Comparison of ENCODE assay signal across 13 cellular contexts in genomic region chr1:183277821-183278735, GRCh38.
DNase-seq lines count a peak whose midpoint lies in the region; ATAC-seq, FAIRE-seq and TF ChIP-seq lines count a peak whose summit lies in the region.
"Had no signal": no experiment of that assay in that cellular context is flagged by ENCODE, and none has a peak within 500 bp of the region (broad histone marks: within the 10 kb centered on the region; RNA-seq: fewer than 3 reads in every experiment).

No MANE protein-coding gene starts in this region.

- H3K36me3 Mint-ChIP-seq in mesothelial cell of epicardium, result no peaks in the 10 kb centered on the region
- H3K36me3 Mint-ChIP-seq: natural killer cell had no signal

- DNase-seq in A673 (ENCODE audit: low spot score) (peak; percentile 40), HT1080 (ENCODE audit: low read depth) (peak; percentile 72), bronchial epithelial cell (ENCODE audit: low read depth) (peak; percentile 91), mesothelial cell of epicardium (ENCODE audit: low spot score in 2 of 2, unreplicated experiment in 2 of 2) (no peak), NOMO-1 treated with dmso at 0.1 percent for 144 hours (lab: John Stamatoyannopoulos, UW; ENCODE audit: unreplicated experiment) (no peak), NCI-H2029 (lab: John Stamatoyannopoulos, UW) (no peak)
- DNase-seq: activated CD4-positive, alpha-beta T cell treated with anti-CD3 and anti-CD28 coated beads, Interleukin-2, amount 10 ng/mL, durations not matched to agents 7 days and 5 days; BE2C; natural killer cell; NCI-H748 treated with DMSO at 0.1 percent for 48 hours; stimulated activated CD4-positive, alpha-beta T cell treated with anti-CD3 and anti-CD28 coated beads, Interleukin-4, amount 100 ng/mL, for 24 hours had no signal

- no peaks in the 10 kb centered on the region for H3K27me3 ChIP-seq in A673 (replicated peaks; ENCODE audit: insufficient read depth, low read depth, low read length, poor library complexity)
- H3K27me3 ChIP-seq in bronchial epithelial cell (ENCODE audit: control insufficient read depth, insufficient read depth, low read length), result no peaks in the 10 kb centered on the region
- H3K27me3 ChIP-seq: BE2C had no signal

- H3K4me1 Mint-ChIP-seq in mesothelial cell of epicardium, result peaks cover 36% of the 10 kb centered on the region
- H3K4me1 Mint-ChIP-seq: natural killer cell had no signal

- FAIRE-seq in bronchial epithelial cell (lab: Jason Lieb, UNC), result no peak

- intact Hi-C loops in A673 (cut with micrococcal nuclease; ENCODE audit: unreplicated experiment), result no loop called here

- H3K9me3 Mint-ChIP-seq in mesothelial cell of epicardium, result no peaks in the 10 kb centered on the region
- H3K9me3 Mint-ChIP-seq: activated CD4-positive, alpha-beta T cell treated with anti-CD3 and anti-CD28 coated beads, Interleukin-2, amount 10 ng/mL, durations not matched to agents 7 days and 5 days; natural killer cell had no signal

- no peak for ATAC-seq in HG03439 (IDR thresholded peaks at IDR 0.05; ENCODE audit: unreplicated experiment)
- ATAC-seq in HG02763 (IDR thresholded peaks at IDR 0.05; ENCODE audit: unreplicated experiment), result no peak
- ATAC-seq: natural killer cell had no signal

- H3K36me3 ChIP-seq in A673 (ENCODE audit: insufficient read depth, low read length, poor library complexity, severe bottlenecking), result no peaks in the 10 kb centered on the region
- no peaks in the 10 kb centered on the region for H3K36me3 ChIP-seq in bronchial epithelial cell (ENCODE audit: control insufficient read depth, insufficient read depth, low read length)
- H3K36me3 ChIP-seq: BE2C had no signal

- no peak overlapping the region for H3K4me3 Mint-ChIP-seq in mesothelial cell of epicardium
- H3K4me3 Mint-ChIP-seq: activated CD4-positive, alpha-beta T cell treated with anti-CD3 and anti-CD28 coated beads, Interleukin-2, amount 10 ng/mL, durations not matched to agents 7 days and 5 days; natural killer cell had no signal

- TF ChIP-seq CTCF in A673 (conservative IDR thresholded peaks at IDR 0.05; ENCODE audit: low read depth, low read length) (no peak), bronchial epithelial cell (IDR thresholded peaks at IDR 0.05; ENCODE audit: insufficient read depth, low read length, severe bottlenecking) (no peak), mesothelial cell of epicardium (IDR thresholded peaks at IDR 0.05; ENCODE audit: unreplicated experiment) (no peak)

- H3K4me3 ChIP-seq in A673 (ENCODE audit: low read depth, low read length, poor library complexity, severe bottlenecking), result no peak overlapping the region
- no peak overlapping the region for H3K4me3 ChIP-seq in bronchial epithelial cell (ENCODE audit: low read depth, low read length)

- peaks cover 22% of the 10 kb centered on the region for H3K4me1 ChIP-seq in A673 (ENCODE audit: insufficient read depth, low read length, poor library complexity, severe bottlenecking)

- H3K27me3 Mint-ChIP-seq in mesothelial cell of epicardium (ENCODE audit: low read depth), result no peaks in the 10 kb centered on the region
- H3K27me3 Mint-ChIP-seq: activated CD4-positive, alpha-beta T cell treated with anti-CD3 and anti-CD28 coated beads, Interleukin-2, amount 10 ng/mL, durations not matched to agents 7 days and 5 days had no signal

- CTCF ChIA-PET in A673 (lab: Charles Lee), result interaction anchor here (2.1 kb wide), 1 partner anchor 43 kb away, joined by 8 read pairs; no protein-coding TSS in a partner anchor

- no peaks in the 10 kb centered on the region for H3K9me3 ChIP-seq in A673 (ENCODE audit: low read depth, low read length, poor library complexity, severe bottlenecking)
- H3K9me3 ChIP-seq: BE2C had no signal

- BruUV-seq in A673 (replicated peaks; lab: Mats Ljungman, UMichigan), result no TSS peak

- no peak overlapping the region for H3K27ac ChIP-seq in A673 (ENCODE audit: low read depth, low read length, poor library complexity, severe bottlenecking)

- H3K27ac Mint-ChIP-seq in mesothelial cell of epicardium, result peak overlapping the region; percentile 37
- H3K27ac Mint-ChIP-seq: natural killer cell had no signal

- POLR2A ChIA-PET in A673 (lab: Charles Lee; ENCODE audit: low non-redundant PET), result no interaction called here

Comparison
In these comparisons a context has a peak if more than half of its experiments do, and no peak if none do; other contexts are left out.
1. DNase-seq: peak in A673 (single experiment), HT1080 (single experiment) and bronchial epithelial cell (single experiment); none in mesothelial cell of epicardium (0 of 2), NOMO-1 treated with dmso at 0.1 percent for 144 hours (single experiment) and NCI-H2029 (single experiment).